ENCODE assay signal across 11 cellular contexts in the genomic region with DNA sequence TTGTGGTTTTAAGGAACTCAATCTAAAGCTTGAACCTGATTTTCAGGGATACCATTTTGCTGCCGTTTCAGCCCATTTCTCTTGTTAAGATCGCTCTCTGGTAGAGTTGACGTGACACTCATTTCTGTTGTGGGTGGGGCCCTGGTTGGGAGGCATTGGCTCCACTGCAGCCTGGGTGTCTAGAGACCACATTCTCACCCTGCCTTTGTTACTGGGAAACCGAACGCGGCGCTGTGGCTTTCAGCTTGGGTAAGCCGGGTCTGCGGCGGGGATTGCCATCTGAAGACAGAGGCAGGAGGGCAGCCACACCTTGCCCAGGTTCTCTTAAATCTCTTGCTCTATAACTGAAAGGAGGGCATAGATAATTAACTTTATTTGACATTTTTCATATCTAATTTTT. TPM values are rescaled to one million over a fixed set of nuclear protein-coding genes. Genes with fewer than 3 reads are reported as not detected.
DNase-seq lines count a peak whose midpoint lies in the region; ATAC-seq and TF ChIP-seq lines count a peak whose summit lies in the region.
"Had no signal": no experiment of that assay in that cellular context is flagged by ENCODE, and none has a peak within 500 bp of the region (broad histone marks: within the 10 kb centered on the region; RNA-seq: fewer than 3 reads in every experiment).

No MANE protein-coding gene starts in this region.

- CTCF ChIA-PET in activated CD4-positive, alpha-beta T cell treated with anti-CD3 and anti-CD28 coated beads, Interleukin-2, amount 10 ng/mL, durations not matched to agents 7 days and 5 days (lab: Charles Lee): no interaction called here

- intact Hi-C loops in activated CD4-positive, alpha-beta T cell treated with anti-CD3 and anti-CD28 coated beads, Interleukin-2, amount 10 ng/mL, durations not matched to agents 24 days and 14 days (cut with micrococcal nuclease): no loop called here

- peaks cover 3% of the 10 kb centered on the region for H3K36me3 Mint-ChIP-seq in activated CD4-positive, alpha-beta T cell treated with anti-CD3 and anti-CD28 coated beads, Interleukin-2, amount 10 ng/mL, durations not matched to agents 7 days and 5 days (ENCODE audit: low read depth)
- H3K36me3 Mint-ChIP-seq in activated CD4-positive, alpha-beta T cell treated with anti-CD3 and anti-CD28 coated beads, Interleukin-2, amount 10 ng/mL, durations not matched to agents 24 days and 14 days (ENCODE audit: low read depth): no peaks in the 10 kb centered on the region
- H3K36me3 Mint-ChIP-seq in mesothelial cell of epicardium: no peaks in the 10 kb centered on the region

- peak overlapping the region; percentile 65 for H3K27ac Mint-ChIP-seq in activated CD4-positive, alpha-beta T cell treated with anti-CD3 and anti-CD28 coated beads, Interleukin-2, amount 10 ng/mL, durations not matched to agents 7 days and 5 days
- H3K27ac Mint-ChIP-seq in activated CD4-positive, alpha-beta T cell treated with anti-CD3 and anti-CD28 coated beads, Interleukin-2, amount 10 ng/mL, durations not matched to agents 24 days and 14 days: no peak overlapping the region
- no peak overlapping the region for H3K27ac Mint-ChIP-seq in mesothelial cell of epicardium

- ATAC-seq in HG02981 (IDR thresholded peaks at IDR 0.05; ENCODE audit: unreplicated experiment): peak; percentile 69
- ATAC-seq: A549 had no signal

- POLR2A ChIA-PET in activated CD4-positive, alpha-beta T cell treated with anti-CD3 and anti-CD28 coated beads, Interleukin-2, amount 10 ng/mL, durations not matched to agents 7 days and 5 days (lab: Charles Lee): no interaction called here

- peaks cover 2% of the 10 kb centered on the region for H3K9me3 Mint-ChIP-seq in activated CD4-positive, alpha-beta T cell treated with anti-CD3 and anti-CD28 coated beads, Interleukin-2, amount 10 ng/mL, durations not matched to agents 7 days and 5 days
- no peaks in the 10 kb centered on the region for H3K9me3 Mint-ChIP-seq in activated CD4-positive, alpha-beta T cell treated with anti-CD3 and anti-CD28 coated beads, Interleukin-2, amount 10 ng/mL, durations not matched to agents 24 days and 14 days
- H3K9me3 Mint-ChIP-seq in mesothelial cell of epicardium: no peaks in the 10 kb centered on the region
- H3K9me3 Mint-ChIP-seq: activated T-cell treated with anti-CD3 and anti-CD28 coated beads, Interleukin-2, amount 50 U/mL, for 4 hours had no signal

- DNase-seq in activated CD4-positive, alpha-beta T cell treated with anti-CD3 and anti-CD28 coated beads, Interleukin-2, amount 10 ng/mL, durations not matched to agents 7 days and 5 days: peak; percentile 30
- DNase-seq in activated CD4-positive, alpha-beta T cell treated with anti-CD3 and anti-CD28 coated beads, Interleukin-2, amount 10 ng/mL, durations not matched to agents 24 days and 14 days: no peak
- peak; percentile 20 for DNase-seq in activated CD8-positive, alpha-beta memory T cell treated with anti-CD3 and anti-CD28 coated beads, Interleukin-2, amount 50 U/mL, for 4 hours
- DNase-seq in stimulated activated CD8-positive, alpha-beta memory T cell treated with anti-CD3 and anti-CD28 coated beads, Interleukin-7, amount 100 ng/mL, for 4 hours (ENCODE audit: low read depth in 2 of 2): peak; percentile 6
- DNase-seq in NOMO-1 (lab: John Stamatoyannopoulos, UW; ENCODE audit: unreplicated experiment in 2 of 2): no peak
- DNase-seq in SIG-M5 (lab: John Stamatoyannopoulos, UW): no peak
- no peak for DNase-seq in mesothelial cell of epicardium (ENCODE audit: low spot score in 2 of 2, unreplicated experiment in 2 of 2)
- DNase-seq: activated T-cell treated with anti-CD3 and anti-CD28 coated beads, Interleukin-2, amount 50 U/mL, for 4 hours; NCI-H1930 had no signal

- H3K4me3 Mint-ChIP-seq in activated CD4-positive, alpha-beta T cell treated with anti-CD3 and anti-CD28 coated beads, Interleukin-2, amount 10 ng/mL, durations not matched to agents 7 days and 5 days: no peak overlapping the region
- H3K4me3 Mint-ChIP-seq in activated CD4-positive, alpha-beta T cell treated with anti-CD3 and anti-CD28 coated beads, Interleukin-2, amount 10 ng/mL, durations not matched to agents 24 days and 14 days: no peak overlapping the region
- H3K4me3 Mint-ChIP-seq in mesothelial cell of epicardium: no peak overlapping the region
- H3K4me3 Mint-ChIP-seq: activated T-cell treated with anti-CD3 and anti-CD28 coated beads, Interleukin-2, amount 50 U/mL, for 4 hours had no signal

- peaks cover 3% of the 10 kb centered on the region for H3K4me1 Mint-ChIP-seq in activated CD4-positive, alpha-beta T cell treated with anti-CD3 and anti-CD28 coated beads, Interleukin-2, amount 10 ng/mL, durations not matched to agents 7 days and 5 days
- no peaks in the 10 kb centered on the region for H3K4me1 Mint-ChIP-seq in activated CD4-positive, alpha-beta T cell treated with anti-CD3 and anti-CD28 coated beads, Interleukin-2, amount 10 ng/mL, durations not matched to agents 24 days and 14 days
- peaks cover 9% of the 10 kb centered on the region for H3K4me1 Mint-ChIP-seq in mesothelial cell of epicardium

- no peak for TF ChIP-seq CTCF in mesothelial cell of epicardium (IDR thresholded peaks at IDR 0.05; ENCODE audit: unreplicated experiment)

- H3K27me3 Mint-ChIP-seq in activated CD4-positive, alpha-beta T cell treated with anti-CD3 and anti-CD28 coated beads, Interleukin-2, amount 10 ng/mL, durations not matched to agents 7 days and 5 days: peaks cover 23% of the 10 kb centered on the region
- H3K27me3 Mint-ChIP-seq in activated CD4-positive, alpha-beta T cell treated with anti-CD3 and anti-CD28 coated beads, Interleukin-2, amount 10 ng/mL, durations not matched to agents 24 days and 14 days: peaks cover 28% of the 10 kb centered on the region
- peaks cover 32% of the 10 kb centered on the region for H3K27me3 Mint-ChIP-seq in mesothelial cell of epicardium (ENCODE audit: low read depth)

RNA-seq across cellular contexts. Expression of a gene that starts 3.2 kb away (rescaled TPM):
- total RNA-seq in activated CD4-positive, alpha-beta T cell treated with anti-CD3 and anti-CD28 coated beads, Interleukin-2, amount 10 ng/mL, durations not matched to agents 7 days and 5 days: under 1 TPM in 1 of 2 experiments, not detected in 1; 0.47 TPM
- not detected in 2 replicates for total RNA-seq in activated CD4-positive, alpha-beta T cell treated with anti-CD3 and anti-CD28 coated beads, Interleukin-2, amount 10 ng/mL, durations not matched to agents 24 days and 14 days
- 1.0 to 1.3 TPM (median 1.2 TPM) in 3 replicates for total RNA-seq in mesothelial cell of epicardium

Comparison
In these comparisons a context has a peak if more than half of its experiments do, and no peak if none do; other contexts are left out.
1. DNase-seq: peak in activated CD4-positive, alpha-beta T cell treated with anti-CD3 and anti-CD28 coated beads, Interleukin-2, amount 10 ng/mL, durations not matched to agents 7 days and 5 days (single experiment), activated CD8-positive, alpha-beta memory T cell treated with anti-CD3 and anti-CD28 coated beads, Interleukin-2, amount 50 U/mL, for 4 hours (single experiment) and stimulated activated CD8-positive, alpha-beta memory T cell treated with anti-CD3 and anti-CD28 coated beads, Interleukin-7, amount 100 ng/mL, for 4 hours (2 of 2); none in activated CD4-positive, alpha-beta T cell treated with anti-CD3 and anti-CD28 coated beads, Interleukin-2, amount 10 ng/mL, durations not matched to agents 24 days and 14 days (single experiment), NOMO-1 (0 of 2), SIG-M5 (single experiment) and mesothelial cell of epicardium (0 of 2).